ENCODE assay signal across 1 cellular context in the genomic region with DNA sequence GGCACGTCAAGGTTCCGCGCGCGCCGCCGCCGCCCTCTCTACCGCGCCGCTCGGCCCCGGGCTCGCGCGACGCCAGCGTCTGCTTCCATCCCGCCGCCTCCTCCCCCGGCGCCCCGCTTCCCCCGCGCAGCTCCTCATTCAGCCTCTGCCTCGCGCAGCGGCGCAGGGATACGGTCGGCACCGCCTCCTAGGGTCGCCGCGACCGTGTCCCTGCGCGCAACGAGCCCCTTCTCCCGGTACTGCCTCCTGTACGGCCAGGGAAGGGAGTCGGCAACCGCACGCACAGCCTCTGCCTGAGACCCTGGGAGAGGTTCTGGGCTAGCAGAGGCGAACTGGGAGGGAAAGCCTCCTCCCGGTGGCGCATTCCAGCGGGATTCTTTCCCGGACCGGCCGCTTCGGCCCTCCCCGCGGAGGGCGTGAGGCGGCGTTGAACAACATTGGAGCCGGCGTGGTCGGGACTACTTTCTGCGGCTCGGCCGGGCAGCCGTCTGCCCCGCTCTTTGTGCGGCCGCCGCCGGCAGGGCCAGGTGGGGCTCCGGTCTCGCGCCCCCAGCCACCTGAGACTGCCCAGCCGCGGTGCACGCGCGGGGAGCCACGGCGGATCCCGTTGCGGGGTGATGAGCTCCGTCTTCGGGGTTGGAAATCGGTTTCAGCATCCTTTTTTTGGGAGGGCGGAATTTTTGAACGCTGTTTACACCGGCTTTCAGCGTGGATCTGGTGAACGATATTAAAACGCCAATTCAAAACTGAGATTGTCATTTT.
TF ChIP-seq lines count a peak whose summit lies in the region.

LRP6 (minus strand) TSS at position 172 of the 762 bp plus-strand sequence. CDS start 309 bp downstream, outside the sequence.

TF ChIP-seq in HepG2, 621 proteins besides CTCF, POLR2A, EP300 and RAD21 (continued from another document and continues in another):
- TF ChIP-seq, protein P1, sequence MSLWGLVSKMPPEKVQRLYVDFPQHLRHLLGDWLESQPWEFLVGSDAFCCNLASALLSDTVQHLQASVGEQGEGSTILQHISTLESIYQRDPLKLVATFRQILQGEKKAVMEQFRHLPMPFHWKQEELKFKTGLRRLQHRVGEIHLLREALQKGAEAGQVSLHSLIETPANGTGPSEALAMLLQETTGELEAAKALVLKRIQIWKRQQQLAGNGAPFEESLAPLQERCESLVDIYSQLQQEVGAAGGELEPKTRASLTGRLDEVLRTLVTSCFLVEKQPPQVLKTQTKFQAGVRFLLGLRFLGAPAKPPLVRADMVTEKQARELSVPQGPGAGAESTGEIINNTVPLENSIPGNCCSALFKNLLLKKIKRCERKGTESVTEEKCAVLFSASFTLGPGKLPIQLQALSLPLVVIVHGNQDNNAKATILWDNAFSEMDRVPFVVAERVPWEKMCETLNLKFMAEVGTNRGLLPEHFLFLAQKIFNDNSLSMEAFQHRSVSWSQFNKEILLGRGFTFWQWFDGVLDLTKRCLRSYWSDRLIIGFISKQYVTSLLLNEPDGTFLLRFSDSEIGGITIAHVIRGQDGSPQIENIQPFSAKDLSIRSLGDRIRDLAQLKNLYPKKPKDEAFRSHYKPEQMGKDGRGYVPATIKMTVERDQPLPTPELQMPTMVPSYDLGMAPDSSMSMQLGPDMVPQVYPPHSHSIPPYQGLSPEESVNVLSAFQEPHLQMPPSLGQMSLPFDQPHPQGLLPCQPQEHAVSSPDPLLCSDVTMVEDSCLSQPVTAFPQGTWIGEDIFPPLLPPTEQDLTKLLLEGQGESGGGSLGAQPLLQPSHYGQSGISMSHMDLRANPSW (CRISPR knock-in tag; IDR thresholded peaks at IDR 0.05; ENCODE audit: borderline replicate concordance) = peak; percentile 90; the same call in 1 of the 2 replicates
- TF ChIP-seq PRMT3 (CRISPR knock-in tag; IDR thresholded peaks at IDR 0.05; ENCODE audit: borderline replicate concordance, low read depth) = peak; percentile 91; the same call in 1 of the 2 replicates
- TF ChIP-seq, protein P2, sequence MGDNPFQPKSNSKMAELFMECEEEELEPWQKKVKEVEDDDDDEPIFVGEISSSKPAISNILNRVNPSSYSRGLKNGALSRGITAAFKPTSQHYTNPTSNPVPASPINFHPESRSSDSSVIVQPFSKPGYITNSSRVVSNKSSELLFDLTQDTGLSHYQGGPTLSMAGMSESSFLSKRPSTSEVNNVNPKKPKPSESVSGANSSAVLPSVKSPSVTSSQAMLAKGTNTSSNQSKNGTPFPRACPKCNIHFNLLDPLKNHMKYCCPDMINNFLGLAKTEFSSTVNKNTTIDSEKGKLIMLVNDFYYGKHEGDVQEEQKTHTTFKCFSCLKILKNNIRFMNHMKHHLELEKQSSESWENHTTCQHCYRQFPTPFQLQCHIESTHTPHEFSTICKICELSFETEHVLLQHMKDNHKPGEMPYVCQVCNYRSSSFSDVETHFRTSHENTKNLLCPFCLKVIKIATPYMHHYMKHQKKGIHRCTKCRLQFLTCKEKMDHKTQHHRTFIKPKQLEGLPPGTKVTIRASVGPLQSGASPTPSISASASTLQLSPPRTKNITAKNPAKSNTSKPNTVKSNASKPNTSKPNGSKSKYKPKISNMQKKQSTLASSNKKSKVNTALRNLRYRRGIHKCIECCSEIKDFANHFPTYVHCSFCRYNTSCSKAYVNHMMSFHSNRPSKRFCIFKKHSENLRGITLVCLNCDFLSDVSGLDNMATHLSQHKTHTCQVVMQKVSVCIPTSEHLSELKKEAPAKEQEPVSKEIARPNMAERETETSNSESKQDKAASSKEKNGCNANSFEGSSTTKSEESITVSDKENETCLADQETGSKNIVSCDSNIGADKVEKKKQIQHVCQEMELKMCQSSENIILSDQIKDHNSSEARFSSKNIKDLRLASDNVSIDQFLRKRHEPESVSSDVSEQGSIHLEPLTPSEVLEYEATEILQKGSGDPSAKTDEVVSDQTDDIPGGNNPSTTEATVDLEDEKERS (CRISPR knock-in tag; IDR thresholded peaks at IDR 0.05) = peak; percentile 90; the same call in 1 of the 2 replicates
- no peak for TF ChIP-seq ZNF7 (CRISPR knock-in tag; IDR thresholded peaks at IDR 0.05)
- peak; percentile 96 for TF ChIP-seq SMAD1 (CRISPR knock-in tag; IDR thresholded peaks at IDR 0.05; ENCODE audit: borderline replicate concordance, low read depth)
- TF ChIP-seq HMGXB4 (CRISPR knock-in tag; IDR thresholded peaks at IDR 0.05; ENCODE audit: borderline replicate concordance in 1 of 2, low read depth in 1 of 2) = peak; percentile 89 to 99; a peak in 3 of 4 replicates
- TF ChIP-seq SALL2 (CRISPR knock-in tag; IDR thresholded peaks at IDR 0.05) = peak; percentile 97
- no peak for TF ChIP-seq NR2F2 (IDR thresholded peaks at IDR 0.05; ENCODE audit: borderline replicate concordance, low read depth)
- TF ChIP-seq AGO2 (optimal IDR thresholded peaks at IDR 0.05; ENCODE audit: low read depth, low read length) = peak; percentile 49
- TF ChIP-seq, protein P3, sequence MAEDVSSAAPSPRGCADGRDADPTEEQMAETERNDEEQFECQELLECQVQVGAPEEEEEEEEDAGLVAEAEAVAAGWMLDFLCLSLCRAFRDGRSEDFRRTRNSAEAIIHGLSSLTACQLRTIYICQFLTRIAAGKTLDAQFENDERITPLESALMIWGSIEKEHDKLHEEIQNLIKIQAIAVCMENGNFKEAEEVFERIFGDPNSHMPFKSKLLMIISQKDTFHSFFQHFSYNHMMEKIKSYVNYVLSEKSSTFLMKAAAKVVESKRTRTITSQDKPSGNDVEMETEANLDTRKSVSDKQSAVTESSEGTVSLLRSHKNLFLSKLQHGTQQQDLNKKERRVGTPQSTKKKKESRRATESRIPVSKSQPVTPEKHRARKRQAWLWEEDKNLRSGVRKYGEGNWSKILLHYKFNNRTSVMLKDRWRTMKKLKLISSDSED (CRISPR knock-in tag; IDR thresholded peaks at IDR 0.05) = peak; percentile 93
- no peak for TF ChIP-seq MAFF (IDR thresholded peaks at IDR 0.05; ENCODE audit: low read depth, low read length)
- peak; percentile 93; the same call in 1 of the 2 replicates for TF ChIP-seq ZNF670 (CRISPR knock-in tag; IDR thresholded peaks at IDR 0.05; ENCODE audit: borderline replicate concordance)
- TF ChIP-seq, protein P4, sequence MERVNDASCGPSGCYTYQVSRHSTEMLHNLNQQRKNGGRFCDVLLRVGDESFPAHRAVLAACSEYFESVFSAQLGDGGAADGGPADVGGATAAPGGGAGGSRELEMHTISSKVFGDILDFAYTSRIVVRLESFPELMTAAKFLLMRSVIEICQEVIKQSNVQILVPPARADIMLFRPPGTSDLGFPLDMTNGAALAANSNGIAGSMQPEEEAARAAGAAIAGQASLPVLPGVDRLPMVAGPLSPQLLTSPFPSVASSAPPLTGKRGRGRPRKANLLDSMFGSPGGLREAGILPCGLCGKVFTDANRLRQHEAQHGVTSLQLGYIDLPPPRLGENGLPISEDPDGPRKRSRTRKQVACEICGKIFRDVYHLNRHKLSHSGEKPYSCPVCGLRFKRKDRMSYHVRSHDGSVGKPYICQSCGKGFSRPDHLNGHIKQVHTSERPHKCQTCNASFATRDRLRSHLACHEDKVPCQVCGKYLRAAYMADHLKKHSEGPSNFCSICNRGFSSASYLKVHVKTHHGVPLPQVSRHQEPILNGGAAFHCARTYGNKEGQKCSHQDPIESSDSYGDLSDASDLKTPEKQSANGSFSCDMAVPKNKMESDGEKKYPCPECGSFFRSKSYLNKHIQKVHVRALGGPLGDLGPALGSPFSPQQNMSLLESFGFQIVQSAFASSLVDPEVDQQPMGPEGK (CRISPR knock-in tag; IDR thresholded peaks at IDR 0.05) = peak; percentile 90
- TF ChIP-seq RARA (CRISPR knock-in tag; IDR thresholded peaks at IDR 0.05) = peak; percentile 48; the same call in 1 of the 2 replicates
- TF ChIP-seq SRY (CRISPR knock-in tag; IDR thresholded peaks at IDR 0.05) = peak; percentile 98
- TF ChIP-seq, protein P5, sequence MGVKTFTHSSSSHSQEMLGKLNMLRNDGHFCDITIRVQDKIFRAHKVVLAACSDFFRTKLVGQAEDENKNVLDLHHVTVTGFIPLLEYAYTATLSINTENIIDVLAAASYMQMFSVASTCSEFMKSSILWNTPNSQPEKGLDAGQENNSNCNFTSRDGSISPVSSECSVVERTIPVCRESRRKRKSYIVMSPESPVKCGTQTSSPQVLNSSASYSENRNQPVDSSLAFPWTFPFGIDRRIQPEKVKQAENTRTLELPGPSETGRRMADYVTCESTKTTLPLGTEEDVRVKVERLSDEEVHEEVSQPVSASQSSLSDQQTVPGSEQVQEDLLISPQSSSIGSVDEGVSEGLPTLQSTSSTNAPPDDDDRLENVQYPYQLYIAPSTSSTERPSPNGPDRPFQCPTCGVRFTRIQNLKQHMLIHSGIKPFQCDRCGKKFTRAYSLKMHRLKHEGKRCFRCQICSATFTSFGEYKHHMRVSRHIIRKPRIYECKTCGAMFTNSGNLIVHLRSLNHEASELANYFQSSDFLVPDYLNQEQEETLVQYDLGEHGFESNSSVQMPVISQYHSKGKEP (CRISPR knock-in tag; IDR thresholded peaks at IDR 0.05) = peak; percentile 72
- TF ChIP-seq, protein P6, sequence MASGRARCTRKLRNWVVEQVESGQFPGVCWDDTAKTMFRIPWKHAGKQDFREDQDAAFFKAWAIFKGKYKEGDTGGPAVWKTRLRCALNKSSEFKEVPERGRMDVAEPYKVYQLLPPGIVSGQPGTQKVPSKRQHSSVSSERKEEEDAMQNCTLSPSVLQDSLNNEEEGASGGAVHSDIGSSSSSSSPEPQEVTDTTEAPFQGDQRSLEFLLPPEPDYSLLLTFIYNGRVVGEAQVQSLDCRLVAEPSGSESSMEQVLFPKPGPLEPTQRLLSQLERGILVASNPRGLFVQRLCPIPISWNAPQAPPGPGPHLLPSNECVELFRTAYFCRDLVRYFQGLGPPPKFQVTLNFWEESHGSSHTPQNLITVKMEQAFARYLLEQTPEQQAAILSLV (CRISPR knock-in tag; IDR thresholded peaks at IDR 0.05; ENCODE audit: borderline replicate concordance) = peak; percentile 95
- peak; percentile 98 for TF ChIP-seq KLF13 (CRISPR knock-in tag; IDR thresholded peaks at IDR 0.05)
- TF ChIP-seq ZNF740 (CRISPR knock-in tag; IDR thresholded peaks at IDR 0.05) = peak; percentile 35; the same call in 1 of the 2 replicates
- TF ChIP-seq, protein P7, sequence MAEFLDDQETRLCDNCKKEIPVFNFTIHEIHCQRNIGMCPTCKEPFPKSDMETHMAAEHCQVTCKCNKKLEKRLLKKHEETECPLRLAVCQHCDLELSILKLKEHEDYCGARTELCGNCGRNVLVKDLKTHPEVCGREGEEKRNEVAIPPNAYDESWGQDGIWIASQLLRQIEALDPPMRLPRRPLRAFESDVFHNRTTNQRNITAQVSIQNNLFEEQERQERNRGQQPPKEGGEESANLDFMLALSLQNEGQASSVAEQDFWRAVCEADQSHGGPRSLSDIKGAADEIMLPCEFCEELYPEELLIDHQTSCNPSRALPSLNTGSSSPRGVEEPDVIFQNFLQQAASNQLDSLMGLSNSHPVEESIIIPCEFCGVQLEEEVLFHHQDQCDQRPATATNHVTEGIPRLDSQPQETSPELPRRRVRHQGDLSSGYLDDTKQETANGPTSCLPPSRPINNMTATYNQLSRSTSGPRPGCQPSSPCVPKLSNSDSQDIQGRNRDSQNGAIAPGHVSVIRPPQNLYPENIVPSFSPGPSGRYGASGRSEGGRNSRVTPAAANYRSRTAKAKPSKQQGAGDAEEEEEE (CRISPR knock-in tag; IDR thresholded peaks at IDR 0.05; ENCODE audit: borderline replicate concordance) = 0 out of 2 replicates have a peak, but pooled peaks have one; percentile 83
- no peak for TF ChIP-seq CBX1 (IDR thresholded peaks at IDR 0.05; ENCODE audit: low read depth)
- TF ChIP-seq ZNF644 (CRISPR knock-in tag; IDR thresholded peaks at IDR 0.05; ENCODE audit: low read depth) = no peak
- no peak for TF ChIP-seq RELA (CRISPR knock-in tag; IDR thresholded peaks at IDR 0.05)
- TF ChIP-seq, protein P8, sequence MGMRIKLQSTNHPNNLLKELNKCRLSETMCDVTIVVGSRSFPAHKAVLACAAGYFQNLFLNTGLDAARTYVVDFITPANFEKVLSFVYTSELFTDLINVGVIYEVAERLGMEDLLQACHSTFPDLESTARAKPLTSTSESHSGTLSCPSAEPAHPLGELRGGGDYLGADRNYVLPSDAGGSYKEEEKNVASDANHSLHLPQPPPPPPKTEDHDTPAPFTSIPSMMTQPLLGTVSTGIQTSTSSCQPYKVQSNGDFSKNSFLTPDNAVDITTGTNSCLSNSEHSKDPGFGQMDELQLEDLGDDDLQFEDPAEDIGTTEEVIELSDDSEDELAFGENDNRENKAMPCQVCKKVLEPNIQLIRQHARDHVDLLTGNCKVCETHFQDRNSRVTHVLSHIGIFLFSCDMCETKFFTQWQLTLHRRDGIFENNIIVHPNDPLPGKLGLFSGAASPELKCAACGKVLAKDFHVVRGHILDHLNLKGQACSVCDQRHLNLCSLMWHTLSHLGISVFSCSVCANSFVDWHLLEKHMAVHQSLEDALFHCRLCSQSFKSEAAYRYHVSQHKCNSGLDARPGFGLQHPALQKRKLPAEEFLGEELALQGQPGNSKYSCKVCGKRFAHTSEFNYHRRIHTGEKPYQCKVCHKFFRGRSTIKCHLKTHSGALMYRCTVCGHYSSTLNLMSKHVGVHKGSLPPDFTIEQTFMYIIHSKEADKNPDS (CRISPR knock-in tag; IDR thresholded peaks at IDR 0.05) = peak; percentile 78; the same call in 1 of the 2 replicates
- TF ChIP-seq, protein P9, sequence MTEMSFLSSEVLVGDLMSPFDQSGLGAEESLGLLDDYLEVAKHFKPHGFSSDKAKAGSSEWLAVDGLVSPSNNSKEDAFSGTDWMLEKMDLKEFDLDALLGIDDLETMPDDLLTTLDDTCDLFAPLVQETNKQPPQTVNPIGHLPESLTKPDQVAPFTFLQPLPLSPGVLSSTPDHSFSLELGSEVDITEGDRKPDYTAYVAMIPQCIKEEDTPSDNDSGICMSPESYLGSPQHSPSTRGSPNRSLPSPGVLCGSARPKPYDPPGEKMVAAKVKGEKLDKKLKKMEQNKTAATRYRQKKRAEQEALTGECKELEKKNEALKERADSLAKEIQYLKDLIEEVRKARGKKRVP (CRISPR knock-in tag; IDR thresholded peaks at IDR 0.05) = peak in 1 of 2 experiments; percentile 78; a peak in 1 of 4 replicates
- TF ChIP-seq MIXL1 (CRISPR knock-in tag; IDR thresholded peaks at IDR 0.05) = peak; percentile 73
- peak; percentile 56 for TF ChIP-seq CCAR2 (optimal IDR thresholded peaks at IDR 0.05; ENCODE audit: low read depth, low read length)
- TF ChIP-seq ZNF788 (CRISPR knock-in tag; IDR thresholded peaks at IDR 0.05; ENCODE audit: borderline replicate concordance) = peak; percentile 93
- TF ChIP-seq, protein P10, sequence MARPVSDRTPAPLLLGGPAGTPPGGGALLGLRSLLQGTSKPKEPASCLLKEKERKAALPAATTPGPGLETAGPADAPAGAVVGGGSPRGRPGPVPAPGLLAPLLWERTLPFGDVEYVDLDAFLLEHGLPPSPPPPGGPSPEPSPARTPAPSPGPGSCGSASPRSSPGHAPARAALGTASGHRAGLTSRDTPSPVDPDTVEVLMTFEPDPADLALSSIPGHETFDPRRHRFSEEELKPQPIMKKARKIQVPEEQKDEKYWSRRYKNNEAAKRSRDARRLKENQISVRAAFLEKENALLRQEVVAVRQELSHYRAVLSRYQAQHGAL (CRISPR knock-in tag; IDR thresholded peaks at IDR 0.05; ENCODE audit: not compliant biosample characterization) = no peak
